8 cellular contexts compared by ENCODE assay signal in the genomic region with DNA sequence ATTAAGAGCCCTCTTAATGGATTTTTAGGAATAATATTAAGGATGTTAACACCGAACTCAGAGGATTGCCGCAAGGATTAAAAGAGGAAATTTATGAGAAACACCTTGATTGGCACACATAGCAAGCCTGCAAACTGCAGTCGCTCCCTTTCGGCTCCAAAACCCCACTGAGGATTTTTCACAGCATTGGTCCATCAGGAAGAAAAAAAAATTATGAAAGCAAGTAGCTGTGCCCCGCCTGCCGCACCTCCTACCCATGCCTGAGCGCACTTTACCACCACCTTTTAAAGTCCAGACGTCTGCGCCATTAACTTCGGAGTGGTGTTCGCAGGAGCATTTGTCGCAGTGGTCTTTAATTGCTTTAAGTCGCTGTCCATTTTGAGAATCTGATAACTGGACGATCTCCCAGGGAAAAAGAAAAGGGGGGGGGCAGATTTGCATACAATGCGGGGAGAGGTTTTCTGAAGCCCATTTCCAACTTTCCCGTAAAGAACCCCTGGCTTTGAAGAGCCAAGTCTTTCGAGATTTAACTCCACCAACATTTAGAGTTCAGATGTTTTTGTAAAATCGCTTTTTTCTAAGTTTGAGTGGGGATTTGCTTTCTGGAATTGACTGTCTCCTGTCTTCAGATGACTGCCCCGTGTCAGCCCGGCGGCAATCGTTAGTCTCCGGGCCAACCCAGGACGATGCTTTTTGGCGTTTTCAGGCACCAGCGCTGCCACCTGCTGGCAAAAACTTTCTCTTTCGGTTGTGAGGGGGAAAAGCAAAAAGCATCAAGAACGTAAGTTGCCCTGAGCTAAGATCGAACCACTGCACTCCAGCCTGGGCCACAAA. TPM values are rescaled to one million over a fixed set of nuclear protein-coding genes. Genes with fewer than 3 reads are reported as not detected.
A peak's percentile ranks its signal among the peaks of the same experiment; 100 is the strongest.
DNase-seq lines count a peak whose midpoint lies in the region; ATAC-seq, FAIRE-seq and TF ChIP-seq lines count a peak whose summit lies in the region.

No MANE protein-coding gene starts in this region.

- H3K4me2 ChIP-seq in A549: peak overlapping the region; percentile 87

- no peaks in the 10 kb centered on the region for H3K9me3 ChIP-seq in A549

- CTCF ChIA-PET in A549 (lab: Yijun Ruan, JAX): interaction anchor here (0.7 to 3.5 kb wide), 31 partner anchors 10 to 435 kb away, joined by 3 to 26 read pairs (median 4); no protein-coding TSS in a partner anchor

- ATAC-seq in A549 (peak; percentile 71 to 88), HG03039 (IDR thresholded peaks at IDR 0.05; ENCODE audit: unreplicated experiment) (peak; percentile 76)
- peak; percentile 76 to 79 for ATAC-seq in activated CD4-positive, CD25-positive, alpha-beta regulatory T cell treated with anti-CD3 and anti-CD28 coated beads, Interleukin-2, amount 50 U/mL, for 24 hours

- H3K27ac ChIP-seq in A549: peak overlapping the region; percentile 64 to 89; a peak in 5 of 6 replicates

- no peak for TF ChIP-seq EP300 in A549 (IDR thresholded peaks at IDR 0.05)

- POLR2A ChIA-PET in A549 (lab: Yijun Ruan, JAX): interaction anchor here (1.0 to 2.1 kb wide), 3 partner anchors 23 to 44 kb away, joined by 4 to 10 read pairs (median 9); no protein-coding TSS in a partner anchor

- DNase-seq in A549 (ENCODE audit: low read depth in 1 of 2, low spot score in 1 of 2) (peak; percentile 86 to 88), GM18507 (ENCODE audit: extremely low spot score, insufficient read length, low read depth) (no peak), NCI-H2171 (lab: John Stamatoyannopoulos, UW) (peak; percentile 22), cerebellar cortex (ENCODE audit: low spot score) (peak; percentile 82), kidney glomerular epithelial cell (lab: John Stamatoyannopoulos, UW) (peak; percentile 69)
- DNase-seq in stimulated activated CD4-positive, alpha-beta T cell treated with anti-CD3 and anti-CD28 coated beads, Interleukin-1b, Interleukin-23, amount 100 ng/mL, for 1 hour (ENCODE audit: low read depth in 2 of 2): peak; percentile 64 to 70

- FAIRE-seq in A549 (lab: Jason Lieb, UNC): no peak
- FAIRE-seq in GM18507 (lab: Jason Lieb, UNC): peak; percentile 83

- TF ChIP-seq RAD21 in A549 (conservative IDR thresholded peaks at IDR 0.05 in 1 of 2, IDR thresholded peaks at IDR 0.05 in 1 of 2): peak; percentile 83 to 84

- TF ChIP-seq POLR2A in A549 (IDR thresholded peaks at IDR 0.05; ENCODE audit: low read length): no peak

- 2% methylated on average over 29 of the region's 29 CpGs for WGBS in A549 (ENCODE audit: missing lambda C conversion rate)

- peak; percentile 86 for TF ChIP-seq CTCF in A549 (IDR thresholded peaks at IDR 0.05)

- peaks cover 3% of the 10 kb centered on the region for H3K4me1 ChIP-seq in A549

- peak overlapping the region; percentile 50 for H3K4me3 ChIP-seq in A549

TF ChIP-seq in A549, 52 proteins besides CTCF, POLR2A, EP300 and RAD21:
- peak; percentile 67 for TF ChIP-seq CBX8 (IDR thresholded peaks at IDR 0.05)
- TF ChIP-seq, protein P1, sequence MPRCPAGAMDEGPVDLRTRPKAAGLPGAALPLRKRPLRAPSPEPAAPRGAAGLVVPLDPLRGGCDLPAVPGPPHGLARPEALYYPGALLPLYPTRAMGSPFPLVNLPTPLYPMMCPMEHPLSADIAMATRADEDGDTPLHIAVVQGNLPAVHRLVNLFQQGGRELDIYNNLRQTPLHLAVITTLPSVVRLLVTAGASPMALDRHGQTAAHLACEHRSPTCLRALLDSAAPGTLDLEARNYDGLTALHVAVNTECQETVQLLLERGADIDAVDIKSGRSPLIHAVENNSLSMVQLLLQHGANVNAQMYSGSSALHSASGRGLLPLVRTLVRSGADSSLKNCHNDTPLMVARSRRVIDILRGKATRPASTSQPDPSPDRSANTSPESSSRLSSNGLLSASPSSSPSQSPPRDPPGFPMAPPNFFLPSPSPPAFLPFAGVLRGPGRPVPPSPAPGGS (IDR thresholded peaks at IDR 0.05): no peak
- TF ChIP-seq, protein P2, sequence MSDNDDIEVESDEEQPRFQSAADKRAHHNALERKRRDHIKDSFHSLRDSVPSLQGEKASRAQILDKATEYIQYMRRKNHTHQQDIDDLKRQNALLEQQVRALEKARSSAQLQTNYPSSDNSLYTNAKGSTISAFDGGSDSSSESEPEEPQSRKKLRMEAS (IDR thresholded peaks at IDR 0.05): peak; percentile 81
- TF ChIP-seq, protein P3, sequence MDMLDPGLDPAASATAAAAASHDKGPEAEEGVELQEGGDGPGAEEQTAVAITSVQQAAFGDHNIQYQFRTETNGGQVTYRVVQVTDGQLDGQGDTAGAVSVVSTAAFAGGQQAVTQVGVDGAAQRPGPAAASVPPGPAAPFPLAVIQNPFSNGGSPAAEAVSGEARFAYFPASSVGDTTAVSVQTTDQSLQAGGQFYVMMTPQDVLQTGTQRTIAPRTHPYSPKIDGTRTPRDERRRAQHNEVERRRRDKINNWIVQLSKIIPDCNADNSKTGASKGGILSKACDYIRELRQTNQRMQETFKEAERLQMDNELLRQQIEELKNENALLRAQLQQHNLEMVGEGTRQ (IDR thresholded peaks at IDR 0.05): 0 out of 2 replicates have a peak, but pooled peaks have one; percentile 1
- TF ChIP-seq BHLHE40 (IDR thresholded peaks at IDR 0.05; ENCODE audit: low read depth, low read length): no peak
- TF ChIP-seq, protein P4, sequence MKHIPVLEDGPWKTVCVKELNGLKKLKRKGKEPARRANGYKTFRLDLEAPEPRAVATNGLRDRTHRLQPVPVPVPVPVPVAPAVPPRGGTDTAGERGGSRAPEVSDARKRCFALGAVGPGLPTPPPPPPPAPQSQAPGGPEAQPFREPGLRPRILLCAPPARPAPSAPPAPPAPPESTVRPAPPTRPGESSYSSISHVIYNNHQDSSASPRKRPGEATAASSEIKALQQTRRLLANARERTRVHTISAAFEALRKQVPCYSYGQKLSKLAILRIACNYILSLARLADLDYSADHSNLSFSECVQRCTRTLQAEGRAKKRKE (CRISPR knock-in tag; IDR thresholded peaks at IDR 0.05; ENCODE audit: low read depth): no peak
- TF ChIP-seq, protein P5, sequence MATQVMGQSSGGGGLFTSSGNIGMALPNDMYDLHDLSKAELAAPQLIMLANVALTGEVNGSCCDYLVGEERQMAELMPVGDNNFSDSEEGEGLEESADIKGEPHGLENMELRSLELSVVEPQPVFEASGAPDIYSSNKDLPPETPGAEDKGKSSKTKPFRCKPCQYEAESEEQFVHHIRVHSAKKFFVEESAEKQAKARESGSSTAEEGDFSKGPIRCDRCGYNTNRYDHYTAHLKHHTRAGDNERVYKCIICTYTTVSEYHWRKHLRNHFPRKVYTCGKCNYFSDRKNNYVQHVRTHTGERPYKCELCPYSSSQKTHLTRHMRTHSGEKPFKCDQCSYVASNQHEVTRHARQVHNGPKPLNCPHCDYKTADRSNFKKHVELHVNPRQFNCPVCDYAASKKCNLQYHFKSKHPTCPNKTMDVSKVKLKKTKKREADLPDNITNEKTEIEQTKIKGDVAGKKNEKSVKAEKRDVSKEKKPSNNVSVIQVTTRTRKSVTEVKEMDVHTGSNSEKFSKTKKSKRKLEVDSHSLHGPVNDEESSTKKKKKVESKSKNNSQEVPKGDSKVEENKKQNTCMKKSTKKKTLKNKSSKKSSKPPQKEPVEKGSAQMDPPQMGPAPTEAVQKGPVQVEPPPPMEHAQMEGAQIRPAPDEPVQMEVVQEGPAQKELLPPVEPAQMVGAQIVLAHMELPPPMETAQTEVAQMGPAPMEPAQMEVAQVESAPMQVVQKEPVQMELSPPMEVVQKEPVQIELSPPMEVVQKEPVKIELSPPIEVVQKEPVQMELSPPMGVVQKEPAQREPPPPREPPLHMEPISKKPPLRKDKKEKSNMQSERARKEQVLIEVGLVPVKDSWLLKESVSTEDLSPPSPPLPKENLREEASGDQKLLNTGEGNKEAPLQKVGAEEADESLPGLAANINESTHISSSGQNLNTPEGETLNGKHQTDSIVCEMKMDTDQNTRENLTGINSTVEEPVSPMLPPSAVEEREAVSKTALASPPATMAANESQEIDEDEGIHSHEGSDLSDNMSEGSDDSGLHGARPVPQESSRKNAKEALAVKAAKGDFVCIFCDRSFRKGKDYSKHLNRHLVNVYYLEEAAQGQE (IDR thresholded peaks at IDR 0.05): 0 out of 2 replicates have a peak, but pooled peaks have one; percentile 26
- no peak for TF ChIP-seq ZFP36 (IDR thresholded peaks at IDR 0.05; ENCODE audit: borderline replicate concordance, partially characterized antibody)
- TF ChIP-seq, protein P6, sequence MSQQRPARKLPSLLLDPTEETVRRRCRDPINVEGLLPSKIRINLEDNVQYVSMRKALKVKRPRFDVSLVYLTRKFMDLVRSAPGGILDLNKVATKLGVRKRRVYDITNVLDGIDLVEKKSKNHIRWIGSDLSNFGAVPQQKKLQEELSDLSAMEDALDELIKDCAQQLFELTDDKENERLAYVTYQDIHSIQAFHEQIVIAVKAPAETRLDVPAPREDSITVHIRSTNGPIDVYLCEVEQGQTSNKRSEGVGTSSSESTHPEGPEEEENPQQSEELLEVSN (IDR thresholded peaks at IDR 0.05; ENCODE audit: borderline replicate concordance, low read depth): peak; percentile 51; the same call in 1 of the 2 replicates
- 0 out of 4 replicates have a peak, but pooled peaks of 1 of the 2 experiments have one; percentile 5 for TF ChIP-seq CEBPB (IDR thresholded peaks at IDR 0.05)
- TF ChIP-seq NPAS2 (CRISPR knock-in tag; IDR thresholded peaks at IDR 0.05; ENCODE audit: borderline replicate concordance): no peak
- TF ChIP-seq RNF2 (IDR thresholded peaks at IDR 0.05; ENCODE audit: borderline replicate concordance, low read depth): peak; percentile 79; the same call in 1 of the 2 replicates
- TF ChIP-seq SMC3 (IDR thresholded peaks at IDR 0.05): peak; percentile 89
TF ChIP-seq in A549: peak in this region for 8.

RNA-seq across cellular contexts. Expression of a gene that starts 0.9 kb away (rescaled TPM):
- polyA plus RNA-seq in A549 (2011; rRNA removed): 6.1 and 8.1 TPM in 2 replicates
- 6.3 and 8.3 TPM in 2 replicates for polyA plus RNA-seq in A549 (2012; cell fraction: cytosol; rRNA removed)
- polyA plus RNA-seq in A549 (2012; cell fraction: nucleus; rRNA removed): 8.9 and 9.0 TPM in 2 replicates
- polyA plus RNA-seq in A549 (2017; fragmentation: RNase III; extraction: RNeasy Plus Mini Kit Qiagen cat#74134 plus additional on column Dnase treatment): 7.0 to 7.4 TPM (median 7.1 TPM) in 3 replicates
- 18.1 and 18.9 TPM in 2 replicates for polyA minus RNA-seq in A549 (2011; rRNA and poly(A)+ RNA removed)

RNA-seq across cellular contexts. Expression of a gene that starts 23.7 kb away (rescaled TPM):
- polyA plus RNA-seq in A549 (2011; rRNA removed) (2,292 and 3,109 TPM in 2 replicates), A549 (2017; fragmentation: RNase III; extraction: RNeasy Plus Mini Kit Qiagen cat#74134 plus additional on column Dnase treatment) (6,648 to 7,189 TPM (median 7,015 TPM) in 3 replicates)
- polyA plus RNA-seq in A549 (2012; cell fraction: cytosol; rRNA removed): 4,680 and 6,577 TPM in 2 replicates
- 1,922 and 4,092 TPM in 2 replicates for polyA plus RNA-seq in A549 (2012; cell fraction: nucleus; rRNA removed)
- polyA minus RNA-seq in A549 (2011; rRNA and poly(A)+ RNA removed): 369 and 387 TPM in 2 replicates
